ENCODE assay signal across 19 cellular contexts in the genomic region with DNA sequence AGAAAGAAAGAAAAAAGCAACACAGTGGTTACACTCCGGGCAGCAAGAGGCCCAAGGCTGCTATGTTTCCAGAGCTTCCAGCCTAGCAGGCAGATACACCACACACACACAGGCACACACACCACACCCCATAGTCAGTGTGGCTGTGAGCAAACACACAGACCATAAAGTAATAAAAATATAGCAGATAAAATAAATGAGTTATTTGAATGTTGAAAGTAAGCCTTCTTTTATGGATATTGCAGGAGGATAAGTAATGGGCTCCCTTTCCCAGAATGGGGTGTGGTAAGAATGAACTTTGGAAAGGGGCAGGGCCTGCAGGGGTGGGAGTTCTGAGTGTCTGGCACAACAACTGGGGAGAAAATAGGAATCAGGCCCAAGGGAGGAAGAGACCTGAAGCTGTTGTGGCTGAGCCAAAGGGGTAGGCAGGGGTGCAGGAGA. TPM values are rescaled to one million over a fixed set of nuclear protein-coding genes. Genes with fewer than 3 reads are reported as not detected.
A peak's percentile ranks its signal among the peaks of the same experiment; 100 is the strongest.
DNase-seq lines count a peak whose midpoint lies in the region; ATAC-seq and TF ChIP-seq lines count a peak whose summit lies in the region.
"Had no signal": no experiment of that assay in that cellular context is flagged by ENCODE, and none has a peak within 500 bp of the region (broad histone marks: within the 10 kb centered on the region; RNA-seq: fewer than 3 reads in every experiment).

No MANE protein-coding gene starts in this region.

- no peak overlapping the region for H2BK120ac ChIP-seq in mesenchymal stem cell (ENCODE audit: low read depth, low read length)

- H2BK5ac ChIP-seq in mesenchymal stem cell (ENCODE audit: low read depth, low read length, poor library complexity, severe bottlenecking), result no peak overlapping the region

- peaks cover 11% of the 10 kb centered on the region; the same call in 1 of the 2 replicates for H3K36me3 Mint-ChIP-seq in HFFc6 (ENCODE audit: low read depth)
- H3K36me3 Mint-ChIP-seq in chondrocyte (ENCODE audit: low read depth), result no peaks in the 10 kb centered on the region

- TF ChIP-seq POLR2A in stomach (IDR thresholded peaks at IDR 0.05), result no peak

- H3K27ac Mint-ChIP-seq in HFFc6 (0 out of 2 replicates have a peak overlapping the region, but pooled peaks have one; percentile 4), chondrocyte (ENCODE audit: unreplicated experiment) (no peak overlapping the region)

- H3K4me1 Mint-ChIP-seq in HFFc6 (ENCODE audit: low read depth) (peaks cover 32% of the 10 kb centered on the region), chondrocyte (ENCODE audit: low read depth) (peaks cover 17% of the 10 kb centered on the region)

- WGBS in adipose tissue, 3 donors, result 29 to 56% (median 39%) methylated on average over 1 of the region's 1 CpG
- WGBS in mesenchymal stem cell, result no CpG with 5 or more reads among the region's 1 CpG
- WGBS in stomach, 5 donors, result 19 to 64% (median 30%) methylated on average over 1 of the region's 1 CpG

- H2BK12ac ChIP-seq in mesenchymal stem cell (ENCODE audit: low read length in 2 of 2), result no peak overlapping the region

- H2AK5ac ChIP-seq in mesenchymal stem cell (ENCODE audit: low read length, severe bottlenecking), result no peak overlapping the region

- H3K36me3 ChIP-seq in mesenchymal stem cell (ENCODE audit: control insufficient read depth in 1 of 2, insufficient read depth in 2 of 2, low read depth in 1 of 2, low read length in 2 of 2) (no peaks in the 10 kb centered on the region), stomach (no peaks in the 10 kb centered on the region)
- H3K36me3 ChIP-seq: cardiac muscle cell had no signal

- H3K4me1 ChIP-seq in mesenchymal stem cell (ENCODE audit: control insufficient read depth, insufficient read depth, low read depth, low read length) (peaks cover 7% of the 10 kb centered on the region), stomach (peaks cover 11 to 39% (median 24%) of the 10 kb centered on the region in 4 donors)

- ATAC-seq in GM21723 (IDR thresholded peaks at IDR 0.05; ENCODE audit: unreplicated experiment) (no peak), GM19397 (IDR thresholded peaks at IDR 0.05; ENCODE audit: unreplicated experiment) (no peak)
- ATAC-seq: activated naive CD4-positive, alpha-beta T cell treated with anti-CD3 and anti-CD28 coated beads, Interleukin-2, amount 50 U/mL, for 72 hours; foreskin keratinocyte; stimulated activated naive CD8-positive, alpha-beta T cell treated with anti-CD3 and anti-CD28 coated beads, Interleukin-15, amount 100 ng/mL, for 72 hours had no signal

- no peak for TF ChIP-seq CTCF in HFFc6 (IDR thresholded peaks at IDR 0.05)
- TF ChIP-seq CTCF in stomach (IDR thresholded peaks at IDR 0.05), result no peak
- TF ChIP-seq CTCF in chondrocyte (IDR thresholded peaks at IDR 0.05), result no peak

- H4K8ac ChIP-seq in mesenchymal stem cell (ENCODE audit: low read length), result no peak overlapping the region

- H3K27me3 Mint-ChIP-seq in HFFc6 (ENCODE audit: insufficient read depth) (peaks cover 3% of the 10 kb centered on the region; the same call in 1 of the 2 replicates), chondrocyte (ENCODE audit: low read depth) (no peaks in the 10 kb centered on the region)
- H3K27me3 Mint-ChIP-seq: stimulated activated naive CD8-positive, alpha-beta T cell treated with anti-CD3 and anti-CD28 coated beads, Interleukin-15, amount 100 ng/mL, for 72 hours had no signal

- peaks cover 3 to 5% of the 10 kb centered on the region in 2 experiments for H3K27me3 ChIP-seq in mesenchymal stem cell (ENCODE audit: control insufficient read depth in 1 of 2, insufficient read depth in 1 of 2, low read length in 2 of 2)
- no peaks in the 10 kb centered on the region for H3K27me3 ChIP-seq in stomach
- H3K27me3 ChIP-seq: cardiac muscle cell, foreskin keratinocyte, SJSA1 had no signal

- no peak overlapping the region for H4K91ac ChIP-seq in mesenchymal stem cell (ENCODE audit: low read length)

- no peak overlapping the region for H2BK15ac ChIP-seq in mesenchymal stem cell (ENCODE audit: low read depth, poor library complexity, severe bottlenecking)

- H3K4me3 Mint-ChIP-seq in HFFc6, result no peak overlapping the region
- no peak overlapping the region for H3K4me3 Mint-ChIP-seq in chondrocyte (ENCODE audit: unreplicated experiment)
- H3K4me3 Mint-ChIP-seq: stimulated activated naive CD8-positive, alpha-beta T cell treated with anti-CD3 and anti-CD28 coated beads, Interleukin-15, amount 100 ng/mL, for 72 hours had no signal

- no peak overlapping the region for H3K4ac ChIP-seq in mesenchymal stem cell (ENCODE audit: low read depth in 1 of 2, low read length in 2 of 2)

- H3K18ac ChIP-seq in mesenchymal stem cell (ENCODE audit: low read depth in 1 of 2, low read length in 2 of 2), result no peak overlapping the region

- intact Hi-C loops in stomach (cut with DNase I; ENCODE audit: low total_unique reads), result no loop called here

- no peak overlapping the region for H3K14ac ChIP-seq in mesenchymal stem cell (ENCODE audit: low read length in 2 of 2)

- no peak for TF ChIP-seq EP300 in stomach (IDR thresholded peaks at IDR 0.05)

- H3K9me3 ChIP-seq in mesenchymal stem cell (ENCODE audit: control insufficient read depth, low read length), result no peaks in the 10 kb centered on the region
- no peaks in the 10 kb centered on the region for H3K9me3 ChIP-seq in stomach
- H3K9me3 ChIP-seq: SJSA1 had no signal

- no peak overlapping the region for H3K4me3 ChIP-seq in mesenchymal stem cell (ENCODE audit: insufficient read depth in 1 of 2, low read depth in 1 of 2, low read length in 2 of 2)
- H3K4me3 ChIP-seq in stomach, result no peak overlapping the region
- H3K4me3 ChIP-seq: cardiac muscle cell, SJSA1 had no signal

- H3K4me2 ChIP-seq in mesenchymal stem cell (ENCODE audit: low read length, poor library complexity, severe bottlenecking), result no peak overlapping the region

- no peak overlapping the region for H2AFZ ChIP-seq in mesenchymal stem cell (ENCODE audit: low read depth, low read length)

- H3K79me1 ChIP-seq in mesenchymal stem cell (replicated peaks; ENCODE audit: low read length, poor library complexity, severe bottlenecking), result no peaks in the 10 kb centered on the region

- H3K27ac ChIP-seq in adipose tissue (ENCODE audit: low read depth, low read length), result peak overlapping the region; percentile 26
- H3K27ac ChIP-seq in mesenchymal stem cell (ENCODE audit: low read length, poor library complexity, severe bottlenecking), result no peak overlapping the region
- peak overlapping the region; percentile 49 to 82 (median 81) for H3K27ac ChIP-seq in stomach
- no peak overlapping the region for H3K27ac ChIP-seq in substantia nigra (ENCODE audit: low read depth, low read length, poor library complexity, severe bottlenecking)
- H3K27ac ChIP-seq: cardiac muscle cell, foreskin keratinocyte, SJSA1 had no signal

- peak overlapping the region; percentile 32 for H3K9ac ChIP-seq in mesenchymal stem cell (ENCODE audit: low read length)

- H3K23ac ChIP-seq in mesenchymal stem cell (ENCODE audit: low read length in 2 of 2), result no peak overlapping the region

- H3K9me3 Mint-ChIP-seq in HFFc6 (no peaks in the 10 kb centered on the region), chondrocyte (ENCODE audit: low read depth) (peaks cover 4% of the 10 kb centered on the region)
- H3K9me3 Mint-ChIP-seq: activated naive CD4-positive, alpha-beta T cell treated with anti-CD3 and anti-CD28 coated beads, Interleukin-2, amount 50 U/mL, for 72 hours; stimulated activated naive CD8-positive, alpha-beta T cell treated with anti-CD3 and anti-CD28 coated beads, Interleukin-15, amount 100 ng/mL, for 72 hours had no signal

- DNase-seq in HFFc6, result no peak
- no peak for DNase-seq in mesenchymal stem cell
- DNase-seq in stomach, result no peak
- DNase-seq in chondrocyte (ENCODE audit: low spot score), result no peak
- no peak for DNase-seq in substantia nigra (lab: John Stamatoyannopoulos, UW)
- DNase-seq: activated CD4-positive, alpha-beta T cell treated with anti-CD3 and anti-CD28 coated beads for 48 hours; effector CD8-positive, alpha-beta T cell; foreskin keratinocyte; NCI-H1694 treated with DMSO at 0.1 percent for 48 hours; occipital lobe; stimulated activated naive CD8-positive, alpha-beta T cell treated with anti-CD3 and anti-CD28 coated beads, Interleukin-15, amount 100 ng/mL, for 72 hours had no signal

RNA-seq across cellular contexts. Expression of a gene that starts 4.8 kb away (rescaled TPM):
- 10 to 100 TPM; 78.4 to 91.3 (median 81.8) TPM for total RNA-seq in HFFc6 (2021; fragmentation: NEBNext Ultra II Directional; extraction: Animal tissue kit (Norgen Biotek cat#: 25700))
- polyA plus RNA-seq in adipose tissue, result 100 to 1,000 TPM; 119 to 176 (median 156) TPM
- 75.6 TPM for polyA plus RNA-seq in mesenchymal stem cell (2013, experiment 1 of 2)
- polyA plus RNA-seq in mesenchymal stem cell (2013, experiment 2 of 2), result 69.9 TPM
- 100 to 1,000 TPM; 101 to 682 (median 474) TPM for total RNA-seq in stomach
- polyA plus RNA-seq in stomach, result 100 to 1,000 TPM; 155 to 300 (median 242) TPM
- total RNA-seq in chondrocyte, result 99.2 to 123 TPM (median 105 TPM) in 3 replicates

RNA-seq across cellular contexts. Expression of a gene that starts 8.4 kb away (rescaled TPM):
- not detected for total RNA-seq in HFFc6 (2021; fragmentation: NEBNext Ultra II Directional; extraction: Animal tissue kit (Norgen Biotek cat#: 25700))
- polyA plus RNA-seq in adipose tissue, result 10 to 100 TPM in 1 of 3 donors, 1 to 10 TPM in 2; 1.0 to 80.7 (median 7.1) TPM
- not detected for polyA plus RNA-seq in mesenchymal stem cell (2013, experiment 1 of 2)
- polyA plus RNA-seq in mesenchymal stem cell (2013, experiment 2 of 2), result not detected
- 10 to 100 TPM; 23.9 to 93.6 (median 69.8) TPM for total RNA-seq in stomach
- polyA plus RNA-seq in stomach, result 100 to 1,000 TPM in 1 of 3 donors, 10 to 100 TPM in 2; 71.0 to 102 (median 97.9) TPM
- not detected in 3 replicates for total RNA-seq in chondrocyte
- total RNA-seq: activated naive CD4-positive, alpha-beta T cell treated with anti-CD3 and anti-CD28 coated beads, Interleukin-2, amount 50 U/mL, for 72 hours; cardiac muscle cell; foreskin keratinocyte; lung microvascular endothelial cell; NCI-H460; occipital lobe; SJSA1 had no signal
- polyA plus RNA-seq: cardiac muscle cell, foreskin keratinocyte had no signal

RNA-seq across cellular contexts. Expression of a gene that starts 24.7 kb away (rescaled TPM):
- total RNA-seq in HFFc6 (2021; fragmentation: NEBNext Ultra II Directional; extraction: Animal tissue kit (Norgen Biotek cat#: 25700)), result 10 to 100 TPM; 46.0 to 55.5 (median 51.1) TPM
- polyA plus RNA-seq in adipose tissue (1 to 10 TPM; 6.2 to 9.6 (median 9.2) TPM), stomach (10 to 100 TPM in 1 of 3 donors, 1 to 10 TPM in 2; 7.6 to 10.3 (median 8.6) TPM)
- polyA plus RNA-seq in mesenchymal stem cell (2013, experiment 1 of 2), result 6.1 TPM
- polyA plus RNA-seq in mesenchymal stem cell (2013, experiment 2 of 2), result 5.4 TPM
- total RNA-seq in stomach (10 to 100 TPM in 4 of 5 donors, not detected in 1; 12.1 to 44.2 (median 19.8) TPM), chondrocyte (6.3 to 9.0 TPM (median 8.2 TPM) in 3 replicates)

Comparison
In these comparisons a context has a peak if more than half of its experiments do, and no peak if none do; other contexts are left out.
1. H3K27ac ChIP-seq: peak in adipose tissue (single experiment) and stomach (5 of 5); none in mesenchymal stem cell (single experiment) and substantia nigra (single experiment).
2. RNA of a gene that starts 8.4 kb away (total RNA-seq): 23.9 to 93.6 TPM in stomach; not detected in HFFc6 and not detected in chondrocyte; every median in the first group is over 10 times any median in the second.